10 cellular contexts compared by ENCODE assay signal in genomic region chr4:123671633-123672404, GRCh38.
DNase-seq lines count a peak whose midpoint lies in the region; ATAC-seq and TF ChIP-seq lines count a peak whose summit lies in the region.
"Had no signal": no experiment of that assay in that cellular context is flagged by ENCODE, and none has a peak within 500 bp of the region (broad histone marks: within the 10 kb centered on the region; RNA-seq: fewer than 3 reads in every experiment).

No MANE protein-coding gene starts in this region.

- peaks cover 67% of the 10 kb centered on the region for H3K27me3 Mint-ChIP-seq in activated CD4-positive, alpha-beta T cell treated with anti-CD3 and anti-CD28 coated beads, Interleukin-2, amount 10 ng/mL, durations not matched to agents 24 days and 14 days
- peaks cover 62% of the 10 kb centered on the region for H3K27me3 Mint-ChIP-seq in T-helper 1 cell treated with Interleukin-12 subunit alpha and Interleukin-12 subunit beta and Interleukin-4 antibody, amounts not matched to agents 30 μg/mL and 1 μg/mL, for 36 hours (ENCODE audit: low read depth)

- peak overlapping the region; percentile 72 for H3K27ac Mint-ChIP-seq in activated CD4-positive, alpha-beta T cell treated with anti-CD3 and anti-CD28 coated beads, Interleukin-2, amount 10 ng/mL, durations not matched to agents 24 days and 14 days
- H3K27ac Mint-ChIP-seq in T-helper 1 cell treated with Interleukin-12 subunit alpha and Interleukin-12 subunit beta and Interleukin-4 antibody, amounts not matched to agents 30 μg/mL and 1 μg/mL, for 36 hours, result peak overlapping the region; percentile 50

- H3K4me1 ChIP-seq in foreskin keratinocyte, result peaks cover 7% of the 10 kb centered on the region

- H3K27me3 ChIP-seq in foreskin keratinocyte, result no peaks in the 10 kb centered on the region

- H3K4me3 Mint-ChIP-seq in activated CD4-positive, alpha-beta T cell treated with anti-CD3 and anti-CD28 coated beads, Interleukin-2, amount 10 ng/mL, durations not matched to agents 24 days and 14 days, result peak overlapping the region; percentile 24
- no peak overlapping the region for H3K4me3 Mint-ChIP-seq in T-helper 1 cell treated with Interleukin-12 subunit alpha and Interleukin-12 subunit beta and Interleukin-4 antibody, amounts not matched to agents 30 μg/mL and 1 μg/mL, for 36 hours

- no peak for TF ChIP-seq CTCF in foreskin keratinocyte (conservative IDR thresholded peaks at IDR 0.05)

- intact Hi-C loops in activated CD4-positive, alpha-beta T cell treated with anti-CD3 and anti-CD28 coated beads, Interleukin-2, amount 10 ng/mL, durations not matched to agents 24 days and 14 days (cut with micrococcal nuclease), result loop anchor here (1.0 to 10.0 kb wide), 4 partner anchors 32 to 1167 kb away; no protein-coding TSS in a partner anchor

- peaks cover 21% of the 10 kb centered on the region for H3K4me1 Mint-ChIP-seq in activated CD4-positive, alpha-beta T cell treated with anti-CD3 and anti-CD28 coated beads, Interleukin-2, amount 10 ng/mL, durations not matched to agents 24 days and 14 days
- H3K4me1 Mint-ChIP-seq in T-helper 1 cell treated with Interleukin-12 subunit alpha and Interleukin-12 subunit beta and Interleukin-4 antibody, amounts not matched to agents 30 μg/mL and 1 μg/mL, for 36 hours (ENCODE audit: low read depth), result peaks cover 23% of the 10 kb centered on the region

- peaks cover 5% of the 10 kb centered on the region for H3K36me3 Mint-ChIP-seq in activated CD4-positive, alpha-beta T cell treated with anti-CD3 and anti-CD28 coated beads, Interleukin-2, amount 10 ng/mL, durations not matched to agents 24 days and 14 days (ENCODE audit: low read depth)
- peaks cover 3% of the 10 kb centered on the region for H3K36me3 Mint-ChIP-seq in T-helper 1 cell treated with Interleukin-12 subunit alpha and Interleukin-12 subunit beta and Interleukin-4 antibody, amounts not matched to agents 30 μg/mL and 1 μg/mL, for 36 hours (ENCODE audit: low read depth)

- DNase-seq in activated CD4-positive, alpha-beta T cell treated with anti-CD3 and anti-CD28 coated beads, Interleukin-2, amount 10 ng/mL, durations not matched to agents 24 days and 14 days, result peak; percentile 74
- DNase-seq in activated CD4-positive, alpha-beta T cell treated with anti-CD3 and anti-CD28 coated beads, Interleukin-2, amount 50 U/mL, for 4 hours, result no peak
- peak; percentile 53 for DNase-seq in stimulated activated CD8-positive, alpha-beta memory T cell treated with anti-CD3 and anti-CD28 coated beads, Interleukin-4, amount 100 ng/mL, for 48 hours
- DNase-seq in foreskin keratinocyte, result no peak
- DNase-seq in DMS53 (lab: John Stamatoyannopoulos, UW), result no peak
- DNase-seq in NCI-H524 treated with DMSO at 0.1 percent for 48 hours (lab: John Stamatoyannopoulos, UW), result no peak
- DNase-seq: central memory CD4-positive, alpha-beta T cell; left ventricle myocardium inferior had no signal

- peaks cover 6% of the 10 kb centered on the region for H3K9me3 Mint-ChIP-seq in activated CD4-positive, alpha-beta T cell treated with anti-CD3 and anti-CD28 coated beads, Interleukin-2, amount 10 ng/mL, durations not matched to agents 24 days and 14 days
- no peaks in the 10 kb centered on the region for H3K9me3 Mint-ChIP-seq in T-helper 1 cell treated with Interleukin-12 subunit alpha and Interleukin-12 subunit beta and Interleukin-4 antibody, amounts not matched to agents 30 μg/mL and 1 μg/mL, for 36 hours

- H3K27ac ChIP-seq in foreskin keratinocyte, result no peak overlapping the region
- H3K27ac ChIP-seq: left ventricle myocardium inferior had no signal

- ATAC-seq in HG02885 (IDR thresholded peaks at IDR 0.05; ENCODE audit: poor library complexity, unreplicated experiment) (peak; percentile 96), foreskin keratinocyte (no peak)

Comparison
In these comparisons a context has a peak if more than half of its experiments do, and no peak if none do; other contexts are left out.
1. DNase-seq: peak in activated CD4-positive, alpha-beta T cell treated with anti-CD3 and anti-CD28 coated beads, Interleukin-2, amount 10 ng/mL, durations not matched to agents 24 days and 14 days (single experiment) and stimulated activated CD8-positive, alpha-beta memory T cell treated with anti-CD3 and anti-CD28 coated beads, Interleukin-4, amount 100 ng/mL, for 48 hours (single experiment); none in activated CD4-positive, alpha-beta T cell treated with anti-CD3 and anti-CD28 coated beads, Interleukin-2, amount 50 U/mL, for 4 hours (0 of 2), foreskin keratinocyte (0 of 2), DMS53 (single experiment) and NCI-H524 treated with DMSO at 0.1 percent for 48 hours (single experiment).